In the genomic region with DNA sequence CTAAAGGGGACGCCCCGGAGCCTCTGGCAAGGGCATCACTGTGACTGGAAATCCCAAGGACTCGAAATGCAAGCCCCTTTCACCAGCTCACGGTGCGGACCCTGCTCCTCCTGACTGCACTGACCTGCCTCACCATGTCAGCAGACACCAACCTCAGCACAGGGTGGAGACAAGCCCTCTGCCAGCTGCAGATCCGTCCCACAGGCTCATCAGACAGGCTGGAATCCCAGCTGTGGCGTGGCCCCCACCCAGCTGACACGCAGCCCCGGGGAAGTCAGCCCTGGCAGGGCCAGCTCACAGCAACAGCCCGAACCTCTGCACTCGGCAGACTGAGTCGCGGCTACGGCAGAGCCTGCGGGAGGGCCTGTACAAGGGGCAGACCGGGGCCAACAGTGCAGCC, we compare ENCODE assay signal across 1 cellular context.
TF ChIP-seq lines count a peak whose summit lies in the region.

No MANE protein-coding gene starts in this region.

TF ChIP-seq in H1, 55 proteins besides CTCF, POLR2A, EP300 and RAD21:
- TF ChIP-seq BACH1 (IDR thresholded peaks at IDR 0.05; ENCODE audit: low read length) = no peak
- no peak for TF ChIP-seq CEBPB (IDR thresholded peaks at IDR 0.05; ENCODE audit: low read depth, low read length)
- no peak for TF ChIP-seq SIX5 (IDR thresholded peaks at IDR 0.05; ENCODE audit: low read depth, low read length)
- TF ChIP-seq NRF1 (IDR thresholded peaks at IDR 0.05; ENCODE audit: low read depth, low read length) = no peak
- TF ChIP-seq TEAD4 (IDR thresholded peaks at IDR 0.05; ENCODE audit: low read depth, low read length) = no peak
- TF ChIP-seq, protein P1, sequence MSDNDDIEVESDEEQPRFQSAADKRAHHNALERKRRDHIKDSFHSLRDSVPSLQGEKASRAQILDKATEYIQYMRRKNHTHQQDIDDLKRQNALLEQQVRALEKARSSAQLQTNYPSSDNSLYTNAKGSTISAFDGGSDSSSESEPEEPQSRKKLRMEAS (IDR thresholded peaks at IDR 0.05) = no peak
TF ChIP-seq in H1: peak in this region for 0.
